32 cellular contexts compared by ENCODE assay signal in genomic region chr4:167219090-167219489, GRCh38. TPM values are rescaled to one million over a fixed set of nuclear protein-coding genes. Genes with fewer than 3 reads are reported as not detected.
A peak's percentile ranks its signal among the peaks of the same experiment; 100 is the strongest.
DNase-seq lines count a peak whose midpoint lies in the region; ATAC-seq, FAIRE-seq and TF ChIP-seq lines count a peak whose summit lies in the region.
"Had no signal": no experiment of that assay in that cellular context is flagged by ENCODE, and none has a peak within 500 bp of the region (broad histone marks: within the 10 kb centered on the region; RNA-seq: fewer than 3 reads in every experiment).

No MANE protein-coding gene starts in this region.

- peaks cover 10% of the 10 kb centered on the region; the same call in 2 of the 3 replicates for H3K4me1 Mint-ChIP-seq in GM23338
- H3K4me1 Mint-ChIP-seq: central memory CD8-positive, alpha-beta T cell had no signal

- H3K9me3 Mint-ChIP-seq in GM23338 = no peaks in the 10 kb centered on the region
- H3K9me3 Mint-ChIP-seq: nephron, WTC11 had no signal

- peaks cover 11% of the 10 kb centered on the region; the same call in 1 of the 2 replicates for H3K4me1 ChIP-seq in GM23338 (ENCODE audit: insufficient read depth)
- H3K4me1 ChIP-seq: Caco-2 had no signal

- H3K27ac Mint-ChIP-seq in GM23338 = no peak overlapping the region
- H3K27ac Mint-ChIP-seq: activated T-cell treated with anti-CD3 and anti-CD28 coated beads, Interleukin-2, amount 50 U/mL, for 72 hours; WTC11 had no signal

- no peaks in the 10 kb centered on the region for H3K9me2 ChIP-seq in GM23338 (ENCODE audit: insufficient read depth)

- H3K4me2 ChIP-seq in GM23338 = peak overlapping the region; percentile 39
- H3K4me2 ChIP-seq: hepatocyte had no signal

- H3K4me3 ChIP-seq in GM23338 = no peak overlapping the region
- H3K4me3 ChIP-seq: gastroesophageal sphincter, hepatocyte, ovary had no signal

- H3K79me2 ChIP-seq in GM23338 (replicated peaks; ENCODE audit: insufficient read depth) = no peaks in the 10 kb centered on the region
- H3K79me2 ChIP-seq: hepatocyte had no signal

- H3K27me3 Mint-ChIP-seq in GM23338 (ENCODE audit: insufficient read depth, low read depth, poor library complexity) = no peaks in the 10 kb centered on the region
- H3K27me3 Mint-ChIP-seq: central memory CD8-positive, alpha-beta T cell had no signal

- no peaks in the 10 kb centered on the region for H3K27me3 ChIP-seq in GM23338 (ENCODE audit: insufficient read depth)
- H3K27me3 ChIP-seq: gastroesophageal sphincter, hepatocyte, ovary had no signal

- no peak overlapping the region for H3K27ac ChIP-seq in GM23338 (ENCODE audit: low read depth)
- H3K27ac ChIP-seq: gastroesophageal sphincter, hepatocyte, ovary had no signal

- H2AFZ ChIP-seq in GM23338 = no peak overlapping the region
- H2AFZ ChIP-seq: hepatocyte had no signal

- H4K20me1 ChIP-seq in GM23338 (replicated peaks; ENCODE audit: insufficient read depth) = no peaks in the 10 kb centered on the region

- ATAC-seq in GM23338 = no peak
- ATAC-seq: activated T-cell treated with anti-CD3 and anti-CD28 coated beads, Interleukin-2, amount 50 U/mL, for 72 hours; gastroesophageal sphincter; WTC11 had no signal

- no peaks in the 10 kb centered on the region for H3K36me3 ChIP-seq in GM23338 (ENCODE audit: insufficient read depth)
- H3K36me3 ChIP-seq: gastroesophageal sphincter, ovary had no signal

- no peaks in the 10 kb centered on the region for H3K36me3 Mint-ChIP-seq in GM23338 (ENCODE audit: low read depth)
- H3K36me3 Mint-ChIP-seq: WTC11 had no signal

- TF ChIP-seq CTCF in GM23338 (conservative IDR thresholded peaks at IDR 0.05; ENCODE audit: low read depth in 2 of 2) = no peak

- no peak for FAIRE-seq in HTR-8/SVneo (lab: Jason Lieb, UNC)
- FAIRE-seq: GM12891, small intestine had no signal

- H3K4me3 Mint-ChIP-seq in GM23338 = no peak overlapping the region
- H3K4me3 Mint-ChIP-seq: activated T-cell treated with anti-CD3 and anti-CD28 coated beads, Interleukin-2, amount 50 U/mL, for 72 hours; central memory CD8-positive, alpha-beta T cell; nephron; WTC11 had no signal

- DNase-seq in GM23338 (ENCODE audit: low spot score) (no peak), NCI-H1417 treated with DMSO at 0.1 percent for 48 hours (lab: John Stamatoyannopoulos, UW) (peak; percentile 88), NCI-H69 (lab: John Stamatoyannopoulos, UW) (peak; percentile 94), left kidney (ENCODE audit: low read depth, low spot score) (peak; percentile 55), EL (no peak), HTR-8/SVneo (ENCODE audit: insufficient read length, low spot score) (no peak)
- no peak for DNase-seq in stimulated activated naive CD4-positive, alpha-beta T cell treated with Interleukin-2 at 50 U/mL for 16 hours (lab: John Stamatoyannopoulos, UW)
- DNase-seq: activated CD4-positive, alpha-beta T cell treated with anti-CD3 and anti-CD28 coated beads, Interleukin-2, amount 50 U/mL, for 1 hour; activated naive CD4-positive, alpha-beta T cell; activated T-cell treated with anti-CD3 and anti-CD28 coated beads, Interleukin-2, amount 50 U/mL, for 72 hours; C1 segment of cervical spinal cord; Caco-2; dermis blood vessel endothelial cell; mammary epithelial cell; NCI-H2227 treated with DMSO at 0.1 percent for 48 hours; NK-92 treated with Interleukin-12 subunit alpha and Interleukin-12 subunit beta, amount 100 ng/mL, for 24 hours; ovary; retina; Right ventricle myocardium superior; small intestine; stimulated activated CD8-positive, alpha-beta memory T cell treated with anti-CD3 and anti-CD28 coated beads, Interleukin-4, amount 100 ng/mL, for 48 hours; SW 1271; T-helper 9 cell; trophoblast cell had no signal

- no peaks in the 10 kb centered on the region for H3F3A ChIP-seq in GM23338 (replicated peaks; ENCODE audit: low read depth)

TF ChIP-seq in GM23338, 12 proteins besides CTCF, POLR2A, EP300 and RAD21 (continues in another document):
- TF ChIP-seq POLR2AphosphoS5 (IDR thresholded peaks at IDR 0.05; ENCODE audit: low read depth) = no peak
- no peak for TF ChIP-seq EZH2 (IDR thresholded peaks at IDR 0.05; ENCODE audit: low read depth, unreplicated experiment)
- TF ChIP-seq EZH2phosphoT487 (IDR thresholded peaks at IDR 0.05; ENCODE audit: unreplicated experiment) = no peak
- TF ChIP-seq ZNF462 (CRISPR knock-in tag; IDR thresholded peaks at IDR 0.05) = no peak
- TF ChIP-seq REST (IDR thresholded peaks at IDR 0.05; ENCODE audit: unreplicated experiment) = no peak
- no peak for TF ChIP-seq CREB1 (CRISPR knock-in tag; IDR thresholded peaks at IDR 0.05; ENCODE audit: low read depth)

RNA-seq across cellular contexts. Expression of gene SPOCK3, which starts 15.2 kb away (rescaled TPM):
- total RNA-seq in GM23338 (2014; rRNA removed; shearing (Covaris generic)) = 0.08 and 1.6 TPM in 2 replicates
- 4.1 and 4.2 TPM in 2 replicates for polyA plus RNA-seq in GM23338 (2016; fragmentation: Nextera tagmentation; extraction: Ambion mirVana)
- total RNA-seq: activated T-cell treated with anti-CD3 and anti-CD28 coated beads, Interleukin-2, amount 50 U/mL, for 72 hours; Daoy; dermis blood vessel endothelial cell; LHCN-M2; mammary epithelial cell; Right ventricle myocardium superior had no signal
- polyA plus RNA-seq: mammary epithelial cell had no signal

Comparison
In these comparisons a context has a peak if more than half of its experiments do, and no peak if none do; other contexts are left out.
1. DNase-seq: peak in NCI-H1417 treated with DMSO at 0.1 percent for 48 hours (single experiment), NCI-H69 (single experiment) and left kidney (single experiment); none in GM23338 (single experiment), EL (single experiment), stimulated activated naive CD4-positive, alpha-beta T cell treated with Interleukin-2 at 50 U/mL for 16 hours (single experiment) and HTR-8/SVneo (single experiment).